ENCODE assay signal across 9 cellular contexts in genomic region chr13:31073859-31074718, GRCh38.
DNase-seq lines count a peak whose midpoint lies in the region; ATAC-seq, FAIRE-seq and TF ChIP-seq lines count a peak whose summit lies in the region.
"Had no signal": no experiment of that assay in that cellular context is flagged by ENCODE, and none has a peak within 500 bp of the region (broad histone marks: within the 10 kb centered on the region; RNA-seq: fewer than 3 reads in every experiment).

No MANE protein-coding gene starts in this region.

- H3K27ac Mint-ChIP-seq in activated naive CD8-positive, alpha-beta T cell treated with anti-CD3 and anti-CD28 coated beads, Interleukin-2, amount 50 U/mL, for 24 hours: peak overlapping the region; percentile 31

- peaks cover 13% of the 10 kb centered on the region for H3K4me1 Mint-ChIP-seq in activated naive CD8-positive, alpha-beta T cell treated with anti-CD3 and anti-CD28 coated beads, Interleukin-2, amount 50 U/mL, for 24 hours

- WGBS in prostate gland: 44% methylated on average over 5 of the region's 5 CpGs

- ATAC-seq in GM19324 (IDR thresholded peaks at IDR 0.05; ENCODE audit: low FRiP score, unreplicated experiment) (peak; percentile 94), HG03159 (IDR thresholded peaks at IDR 0.05; ENCODE audit: unreplicated experiment) (peak; percentile 90)
- ATAC-seq in activated naive CD8-positive, alpha-beta T cell treated with anti-CD3 and anti-CD28 coated beads, Interleukin-2, amount 50 U/mL, for 24 hours: peak; percentile 89

- H3K4me3 ChIP-seq in prostate gland (no peak overlapping the region), SJCRH30 (no peak overlapping the region), Peyer's patch (no peak overlapping the region)

- no peaks in the 10 kb centered on the region for H3K36me3 ChIP-seq in prostate gland
- no peaks in the 10 kb centered on the region for H3K36me3 ChIP-seq in SJCRH30
- H3K36me3 ChIP-seq in Peyer's patch: no peaks in the 10 kb centered on the region

- no peaks in the 10 kb centered on the region for H3K9me3 Mint-ChIP-seq in activated naive CD8-positive, alpha-beta T cell treated with anti-CD3 and anti-CD28 coated beads, Interleukin-2, amount 50 U/mL, for 24 hours

- no peaks in the 10 kb centered on the region for H3K27me3 ChIP-seq in prostate gland (replicated peaks; ENCODE audit: insufficient read depth)
- no peaks in the 10 kb centered on the region; the same call in 1 of the 2 replicates for H3K27me3 ChIP-seq in SJCRH30
- peaks cover 0 to 3% of the 10 kb centered on the region in 2 donors for H3K27me3 ChIP-seq in Peyer's patch

- no peak overlapping the region for H3K4me3 Mint-ChIP-seq in activated naive CD8-positive, alpha-beta T cell treated with anti-CD3 and anti-CD28 coated beads, Interleukin-2, amount 50 U/mL, for 24 hours

- DNase-seq in DMS79 treated with DMSO at 0.1 percent for 48 hours (lab: John Stamatoyannopoulos, UW) (peak; percentile 33), prostate gland (ENCODE audit: low spot score) (peak; percentile 15), SJCRH30 (no peak), RCC 7860 (ENCODE audit: low spot score) (no peak), Peyer's patch (no peak)
- DNase-seq in activated naive CD8-positive, alpha-beta T cell treated with anti-CD3 and anti-CD28 coated beads, Interleukin-2, amount 50 U/mL, for 24 hours: peak; percentile 33

- H3K36me3 Mint-ChIP-seq in activated naive CD8-positive, alpha-beta T cell treated with anti-CD3 and anti-CD28 coated beads, Interleukin-2, amount 50 U/mL, for 24 hours (ENCODE audit: low read depth): no peaks in the 10 kb centered on the region

- no peak for FAIRE-seq in RCC 7860 (lab: Jason Lieb, UNC)

- H3K27ac ChIP-seq in prostate gland (no peak overlapping the region), SJCRH30 (no peak overlapping the region), Peyer's patch (peak overlapping the region in 1 of 4 donors; percentile 10)
- H3K27ac ChIP-seq: HL-60 had no signal

- intact Hi-C loops in prostate gland (cut with DNase I): no loop called here

- no peaks in the 10 kb centered on the region for H3K4me1 ChIP-seq in prostate gland (replicated peaks)
- no peaks in the 10 kb centered on the region for H3K4me1 ChIP-seq in SJCRH30
- no peaks in the 10 kb centered on the region for H3K4me1 ChIP-seq in Peyer's patch

- TF ChIP-seq CTCF in prostate gland (IDR thresholded peaks at IDR 0.05) (no peak), Peyer's patch (IDR thresholded peaks at IDR 0.05) (no peak)

- H3K9me3 ChIP-seq in prostate gland (no peaks in the 10 kb centered on the region), SJCRH30 (replicated peaks) (no peaks in the 10 kb centered on the region), Peyer's patch (no peaks in the 10 kb centered on the region)

- TF ChIP-seq POLR2A in prostate gland (IDR thresholded peaks at IDR 0.05): no peak
- no peak for TF ChIP-seq POLR2A in Peyer's patch (IDR thresholded peaks at IDR 0.05)

- H3K27me3 Mint-ChIP-seq in activated naive CD8-positive, alpha-beta T cell treated with anti-CD3 and anti-CD28 coated beads, Interleukin-2, amount 50 U/mL, for 24 hours: peaks cover 19% of the 10 kb centered on the region

Comparison
In these comparisons a context has a peak if more than half of its experiments do, and no peak if none do; other contexts are left out.
1. DNase-seq: peak in DMS79 treated with DMSO at 0.1 percent for 48 hours (single experiment), activated naive CD8-positive, alpha-beta T cell treated with anti-CD3 and anti-CD28 coated beads, Interleukin-2, amount 50 U/mL, for 24 hours (single experiment) and prostate gland (single experiment); none in SJCRH30 (0 of 2), RCC 7860 (single experiment) and Peyer's patch (0 of 3).
2. Peak in every context shown above with its lines, with median percentiles within 50 percentile points of each other: ATAC-seq.